In the genomic region with DNA sequence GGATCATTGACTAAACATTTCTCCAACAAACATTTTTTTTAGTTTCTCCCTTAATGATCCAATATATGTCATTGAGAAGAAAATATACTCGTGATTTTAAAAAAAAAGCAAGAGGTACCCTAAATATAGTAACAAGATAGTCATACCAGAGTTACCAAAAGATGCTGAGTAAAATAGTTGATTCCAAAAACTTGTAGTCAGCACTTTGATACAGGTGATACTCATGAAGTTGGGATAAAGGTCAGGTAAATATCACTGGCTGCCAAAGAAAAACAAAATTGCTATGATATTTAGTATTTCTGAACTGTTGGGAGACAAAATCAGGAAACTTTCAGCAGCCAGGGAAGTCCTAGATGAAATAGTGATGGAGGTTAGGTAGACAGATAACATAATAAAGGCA, we compare ENCODE assay signal across 11 cellular contexts.
"Had no signal": no experiment of that assay in that cellular context is flagged by ENCODE, and none has a peak within 500 bp of the region (broad histone marks: within the 10 kb centered on the region; RNA-seq: fewer than 3 reads in every experiment).

No MANE protein-coding gene starts in this region.

- H3K27ac ChIP-seq: GM23248 had no signal

- FAIRE-seq: H1, H54 had no signal

- H2AFZ ChIP-seq: GM23248, GM23338 had no signal

- H3K9me3 ChIP-seq: HAP-1 had no signal

- H3K36me3 ChIP-seq: HAP-1 had no signal

- H3K4me2 ChIP-seq: GM23338 had no signal

- DNase-seq: GM23248, GOT3, H7, H9, HCEC 1CT, HFFc6 had no signal

- ATAC-seq: GM23338, HCT116 had no signal

- H3K4me3 ChIP-seq: GM23248, GM23338, HAP-1 had no signal

- H3K9ac ChIP-seq: GM23248 had no signal

- H3K4me1 ChIP-seq: HAP-1 had no signal
